12 cellular contexts compared by ENCODE assay signal in the genomic region with DNA sequence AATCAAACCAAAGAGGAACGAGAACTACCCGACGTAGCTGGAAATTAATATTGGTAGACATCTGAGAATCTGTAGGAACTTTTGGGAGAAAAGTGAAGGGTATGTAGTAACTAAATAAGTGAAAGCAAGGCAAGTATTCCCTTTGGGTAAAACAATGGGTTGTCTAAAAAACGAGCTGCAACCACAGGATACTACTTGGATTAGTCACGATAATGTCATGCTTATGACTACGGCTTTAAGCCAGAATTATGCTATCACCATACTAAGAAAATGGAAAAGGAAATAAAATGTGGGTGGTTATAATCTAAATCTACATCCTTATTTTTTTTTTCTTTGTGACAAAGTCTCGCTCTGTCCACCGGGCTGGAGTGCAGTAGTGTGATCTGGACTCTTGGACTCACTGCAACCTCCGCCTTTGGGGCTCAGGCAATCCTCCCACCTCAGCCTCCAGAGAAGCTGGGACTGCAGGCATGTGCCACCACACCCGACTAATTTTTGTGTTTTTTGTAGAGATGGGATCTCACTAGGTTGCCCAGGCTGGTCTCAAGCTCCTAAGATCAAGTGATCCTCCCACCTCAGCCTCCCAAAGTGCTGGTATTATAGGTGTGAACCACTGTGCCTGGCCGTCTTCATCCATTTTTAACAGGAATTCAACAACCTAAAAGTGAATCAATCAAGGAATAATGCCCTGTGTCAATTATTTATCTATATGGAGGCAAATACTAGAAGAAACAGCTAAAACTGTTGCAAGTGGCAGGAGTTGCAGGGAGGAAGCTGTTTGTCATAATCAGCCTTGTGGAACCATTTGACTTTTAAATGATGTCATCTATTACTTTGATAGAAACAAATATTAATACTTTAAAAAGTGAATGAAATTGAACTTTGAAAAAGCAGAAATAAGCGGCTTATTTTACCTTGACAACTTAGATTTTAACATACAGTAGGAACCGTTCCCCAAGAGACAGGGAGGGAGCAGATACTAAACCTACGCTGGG.
DNase-seq lines count a peak whose midpoint lies in the region; ATAC-seq and TF ChIP-seq lines count a peak whose summit lies in the region.
"Had no signal": no experiment of that assay in that cellular context is flagged by ENCODE, and none has a peak within 500 bp of the region (broad histone marks: within the 10 kb centered on the region; RNA-seq: fewer than 3 reads in every experiment).

No MANE protein-coding gene starts in this region.

- H3K27ac ChIP-seq in IMR-90 (ENCODE audit: insufficient read depth, low read length) = peak overlapping the region; percentile 83
- peak overlapping the region; percentile 77 for H3K27ac ChIP-seq in osteoblast (ENCODE audit: low read depth, low read length)
- H3K27ac ChIP-seq: upper lobe of left lung had no signal

- no CpG with 5 or more reads among the region's 14 CpGs for WGBS in IMR-90 (ENCODE audit: extremely low coverage in 2 of 2, insufficient read length in 1 of 2), 2 experiments

- H3K27me3 ChIP-seq in IMR-90 (ENCODE audit: control insufficient read depth, insufficient read depth, low read length) (no peaks in the 10 kb centered on the region), osteoblast (ENCODE audit: insufficient read depth, low read length) (no peaks in the 10 kb centered on the region)
- H3K27me3 ChIP-seq: upper lobe of left lung had no signal

- peaks cover 12% of the 10 kb centered on the region for H3K9me1 ChIP-seq in IMR-90 (ENCODE audit: insufficient read depth, low read length)

- POLR2A ChIA-PET in IMR-90 (lab: Charles Lee; ENCODE audit: unreplicated experiment) = interaction anchor here (0.9 to 1.0 kb wide), 2 partner anchors 11 to 69 kb away, joined by 3 to 4 read pairs; no protein-coding TSS in a partner anchor
- POLR2A ChIA-PET in WTC11 (lab: Charles Lee) = no interaction called here

- H3K36me3 ChIP-seq in IMR-90 (ENCODE audit: control insufficient read depth, insufficient read depth, low read length) = peaks cover 7% of the 10 kb centered on the region
- no peaks in the 10 kb centered on the region for H3K36me3 ChIP-seq in osteoblast (ENCODE audit: insufficient read depth, low read length)
- H3K36me3 ChIP-seq: upper lobe of left lung had no signal

- 0 out of 2 replicates have a peak overlapping the region, but pooled peaks have one; percentile 62 for H3K56ac ChIP-seq in IMR-90 (ENCODE audit: extremely low read depth, insufficient read depth, low read length)

- H3K9me3 ChIP-seq in IMR-90 (ENCODE audit: control insufficient read depth, insufficient read depth, low read length) = peaks cover 2% of the 10 kb centered on the region
- no peaks in the 10 kb centered on the region for H3K9me3 ChIP-seq in osteoblast (ENCODE audit: low read depth, low read length)
- H3K9me3 ChIP-seq: upper lobe of left lung had no signal

- H3K4me3 Mint-ChIP-seq in chondrocyte (ENCODE audit: unreplicated experiment) (no peak overlapping the region), WTC11 (no peak overlapping the region)
- H3K4me3 Mint-ChIP-seq: mesothelial cell of epicardium had no signal

- H3K4me1 ChIP-seq in IMR-90 (ENCODE audit: control insufficient read depth, insufficient read depth, low read length) (peaks cover 11% of the 10 kb centered on the region), osteoblast (ENCODE audit: insufficient read depth, low read length) (peaks cover 35% of the 10 kb centered on the region)

- H2BK120ac ChIP-seq in IMR-90 (ENCODE audit: low read depth, low read length) = peak overlapping the region; percentile 94

- H2BK5ac ChIP-seq in IMR-90 (ENCODE audit: low read depth, low read length, poor library complexity, severe bottlenecking) = peak overlapping the region; percentile 92

- H3K27me3 Mint-ChIP-seq in chondrocyte (ENCODE audit: low read depth) (no peaks in the 10 kb centered on the region), WTC11 (ENCODE audit: low read depth) (no peaks in the 10 kb centered on the region)

- H2AK9ac ChIP-seq in IMR-90 (replicated peaks; ENCODE audit: low read depth, low read length, poor library complexity) = peak overlapping the region; percentile 65

- intact Hi-C loops in IMR-90 (cut with micrococcal nuclease) = loop anchor here (5.0 kb wide), 1 partner anchor 404 kb away; no protein-coding TSS in a partner anchor

- peak; percentile 87 for DNase-seq in EL
- peak; percentile 93 for DNase-seq in IMR-90
- no peak for DNase-seq in chondrocyte (ENCODE audit: low spot score)
- DNase-seq in osteoblast (ENCODE audit: insufficient read length, low spot score, missing footprints) = peak; percentile 86
- no peak for DNase-seq in WTC11 (ENCODE audit: low spot score)
- DNase-seq: hippocampal formation, retina, upper lobe of left lung had no signal

- H2BK15ac ChIP-seq in IMR-90 (ENCODE audit: low read depth, low read length) = peak overlapping the region; percentile 91; the same call in 1 of the 3 replicates

- peak overlapping the region; percentile 85 for H3K23ac ChIP-seq in IMR-90 (ENCODE audit: low read depth, low read length)

- H2BK20ac ChIP-seq in IMR-90 (ENCODE audit: low read depth, low read length) = peak overlapping the region; percentile 86

- ATAC-seq in IMR-90 (ENCODE audit: low read depth) = peak; percentile 77
- ATAC-seq in HG02973 (IDR thresholded peaks at IDR 0.05; ENCODE audit: unreplicated experiment) = no peak
- ATAC-seq in GM19397 (IDR thresholded peaks at IDR 0.05; ENCODE audit: unreplicated experiment) = no peak
- ATAC-seq in WTC11 = no peak
- ATAC-seq in HG03342 (IDR thresholded peaks at IDR 0.05; ENCODE audit: unreplicated experiment) = no peak

- CTCF ChIA-PET in IMR-90 (lab: Yijun Ruan, JAX) = interaction anchor here (0.6 to 0.8 kb wide), 2 partner anchors 113 to 117 kb away, joined by 3 read pairs; no protein-coding TSS in a partner anchor
- CTCF ChIA-PET in WTC11 (lab: Charles Lee) = interaction anchor here (0.9 kb wide), 1 partner anchor 410 kb away, joined by 4 read pairs; no protein-coding TSS in a partner anchor

- dilution Hi-C loops in IMR-90 (cut with HindIII; ENCODE audit: low sequenced_read_pairs, unreplicated experiment) = no loop called here

- peak overlapping the region; percentile 80 for H2AK5ac ChIP-seq in IMR-90 (ENCODE audit: low read depth, low read length)

- no peak for TF ChIP-seq POLR2A in IMR-90 (IDR thresholded peaks at IDR 0.05; ENCODE audit: low read depth, low read length)

- no peak overlapping the region for H3K4me3 ChIP-seq in IMR-90 (ENCODE audit: insufficient read depth, low read depth, low read length)
- peak overlapping the region; percentile 27 for H3K4me3 ChIP-seq in osteoblast (ENCODE audit: insufficient read depth, low read length)
- H3K4me3 ChIP-seq: upper lobe of left lung had no signal

- TF ChIP-seq RAD21 in IMR-90 (IDR thresholded peaks at IDR 0.05; ENCODE audit: low read length) = no peak

- H3K36me3 Mint-ChIP-seq in chondrocyte (ENCODE audit: low read depth) = peaks cover 33% of the 10 kb centered on the region
- peaks cover 8% of the 10 kb centered on the region for H3K36me3 Mint-ChIP-seq in WTC11

- peak overlapping the region; percentile 81 for H4K91ac ChIP-seq in IMR-90 (ENCODE audit: insufficient read depth, low read depth, low read length)

- peak overlapping the region; percentile 94 for H4K5ac ChIP-seq in IMR-90 (ENCODE audit: low read depth, low read length)

- no peaks in the 10 kb centered on the region for H4K20me1 ChIP-seq in IMR-90 (ENCODE audit: insufficient read depth, low read length)
- H4K20me1 ChIP-seq in osteoblast (ENCODE audit: insufficient read depth, low read length) = no peaks in the 10 kb centered on the region

- H3K9me3 Mint-ChIP-seq in chondrocyte (ENCODE audit: low read depth) (no peaks in the 10 kb centered on the region), WTC11 (peaks cover 5% of the 10 kb centered on the region)

- H3K4me1 Mint-ChIP-seq in chondrocyte (ENCODE audit: low read depth) = peaks cover 39% of the 10 kb centered on the region
- H3K4me1 Mint-ChIP-seq in WTC11 = peaks cover 14% of the 10 kb centered on the region
- H3K4me1 Mint-ChIP-seq: mesothelial cell of epicardium had no signal

- no TSS peak for BruUV-seq in IMR-90 (replicated peaks; lab: Mats Ljungman, UMichigan)

- peak overlapping the region; percentile 75 for H3K27ac Mint-ChIP-seq in chondrocyte (ENCODE audit: unreplicated experiment)
- no peak overlapping the region for H3K27ac Mint-ChIP-seq in WTC11
- H3K27ac Mint-ChIP-seq: mesothelial cell of epicardium had no signal

- H3K4me2 ChIP-seq in IMR-90 (ENCODE audit: low read depth, low read length) = peak overlapping the region; percentile 72; the same call in 1 of the 2 replicates
- peak overlapping the region; percentile 63 for H3K4me2 ChIP-seq in osteoblast (ENCODE audit: insufficient read depth, low read length)

- peaks cover 25 to 57% of the 10 kb centered on the region in 2 experiments; a peak in 3 of 4 replicates for H3K79me1 ChIP-seq in IMR-90 (ENCODE audit: low read depth in 1 of 2, low read length in 2 of 2)

- peak overlapping the region; percentile 87 for H3K14ac ChIP-seq in IMR-90 (replicated peaks; ENCODE audit: low read depth, low read length)

- peak overlapping the region; percentile 87 for H3K4ac ChIP-seq in IMR-90 (ENCODE audit: low read depth, low read length)

- peak overlapping the region; percentile 63 to 83 for H4K8ac ChIP-seq in IMR-90 (ENCODE audit: low read depth in 2 of 2, low read length in 2 of 2)

- TF ChIP-seq CTCF in IMR-90 (conservative IDR thresholded peaks at IDR 0.05; ENCODE audit: low read depth, low read length) (no peak), chondrocyte (IDR thresholded peaks at IDR 0.05) (no peak), osteoblast (IDR thresholded peaks at IDR 0.05; ENCODE audit: extremely low read depth, low read depth, low read length) (no peak), WTC11 (IDR thresholded peaks at IDR 0.05) (no peak)

- in situ Hi-C loops in IMR-90 (cut with MboI; ENCODE audit: low sequenced_read_pairs) = loop anchor here (5.0 to 10.0 kb wide), 3 partner anchors 109 to 401 kb away; no protein-coding TSS in a partner anchor

- peaks cover 5% of the 10 kb centered on the region for H3K79me2 ChIP-seq in osteoblast (ENCODE audit: insufficient read depth, low read length)

- H2AFZ ChIP-seq in IMR-90 (replicated peaks; ENCODE audit: low read length, poor library complexity) (peak overlapping the region; percentile 64), osteoblast (ENCODE audit: low read length) (no peak overlapping the region)

- H3K18ac ChIP-seq in IMR-90 (ENCODE audit: low read depth, low read length) = peak overlapping the region; percentile 95

- peak overlapping the region; percentile 6; the same call in 1 of the 2 replicates for H3K9ac ChIP-seq in IMR-90 (ENCODE audit: low read depth, low read length)

TF ChIP-seq in IMR-90, 13 proteins besides CTCF, POLR2A, EP300 and RAD21 (continues in another document):
- TF ChIP-seq CEBPB (IDR thresholded peaks at IDR 0.05; ENCODE audit: low read depth, low read length) (0 out of 2 replicates have a peak, but pooled peaks have one; percentile 39), FOS (IDR thresholded peaks at IDR 0.05; ENCODE audit: low read depth, low read length) (peak; percentile 63)

Comparison
In these comparisons a context has a peak if more than half of its experiments do, and no peak if none do; other contexts are left out.
1. DNase-seq: peak in EL (single experiment), IMR-90 (single experiment) and osteoblast (single experiment); none in chondrocyte (single experiment) and WTC11 (single experiment).